2 cellular contexts compared by ENCODE assay signal in the genomic region with DNA sequence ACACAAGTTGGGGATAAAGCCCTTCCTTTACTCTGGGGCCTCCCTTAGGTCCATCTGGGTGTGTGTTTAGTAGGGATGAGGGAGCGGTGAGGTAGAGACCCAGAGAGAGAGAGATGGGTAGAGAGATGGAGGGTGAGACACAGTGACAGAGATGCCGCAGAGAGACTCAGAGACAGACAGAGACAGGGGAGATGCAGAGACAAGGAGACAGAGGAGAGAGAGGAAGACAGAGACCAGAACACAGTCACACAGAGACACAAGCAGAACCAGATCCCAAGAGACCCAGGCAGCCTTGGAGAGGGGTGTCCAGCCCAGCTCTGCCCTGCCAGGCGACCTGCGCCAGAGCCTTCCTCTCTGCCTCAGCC.
TF ChIP-seq lines count a peak whose summit lies in the region.

No MANE protein-coding gene starts in this region.

TF ChIP-seq in A549, 52 proteins besides CTCF, POLR2A, EP300 and RAD21:
- TF ChIP-seq, protein P1, sequence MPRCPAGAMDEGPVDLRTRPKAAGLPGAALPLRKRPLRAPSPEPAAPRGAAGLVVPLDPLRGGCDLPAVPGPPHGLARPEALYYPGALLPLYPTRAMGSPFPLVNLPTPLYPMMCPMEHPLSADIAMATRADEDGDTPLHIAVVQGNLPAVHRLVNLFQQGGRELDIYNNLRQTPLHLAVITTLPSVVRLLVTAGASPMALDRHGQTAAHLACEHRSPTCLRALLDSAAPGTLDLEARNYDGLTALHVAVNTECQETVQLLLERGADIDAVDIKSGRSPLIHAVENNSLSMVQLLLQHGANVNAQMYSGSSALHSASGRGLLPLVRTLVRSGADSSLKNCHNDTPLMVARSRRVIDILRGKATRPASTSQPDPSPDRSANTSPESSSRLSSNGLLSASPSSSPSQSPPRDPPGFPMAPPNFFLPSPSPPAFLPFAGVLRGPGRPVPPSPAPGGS (IDR thresholded peaks at IDR 0.05) = no peak
- TF ChIP-seq SMC3 (IDR thresholded peaks at IDR 0.05) (no peak), NPAS2 (CRISPR knock-in tag; IDR thresholded peaks at IDR 0.05; ENCODE audit: borderline replicate concordance) (no peak)

TF ChIP-seq in GM23338, 12 proteins besides CTCF, POLR2A, EP300 and RAD21 (continued from another document):
- TF ChIP-seq, protein P2, sequence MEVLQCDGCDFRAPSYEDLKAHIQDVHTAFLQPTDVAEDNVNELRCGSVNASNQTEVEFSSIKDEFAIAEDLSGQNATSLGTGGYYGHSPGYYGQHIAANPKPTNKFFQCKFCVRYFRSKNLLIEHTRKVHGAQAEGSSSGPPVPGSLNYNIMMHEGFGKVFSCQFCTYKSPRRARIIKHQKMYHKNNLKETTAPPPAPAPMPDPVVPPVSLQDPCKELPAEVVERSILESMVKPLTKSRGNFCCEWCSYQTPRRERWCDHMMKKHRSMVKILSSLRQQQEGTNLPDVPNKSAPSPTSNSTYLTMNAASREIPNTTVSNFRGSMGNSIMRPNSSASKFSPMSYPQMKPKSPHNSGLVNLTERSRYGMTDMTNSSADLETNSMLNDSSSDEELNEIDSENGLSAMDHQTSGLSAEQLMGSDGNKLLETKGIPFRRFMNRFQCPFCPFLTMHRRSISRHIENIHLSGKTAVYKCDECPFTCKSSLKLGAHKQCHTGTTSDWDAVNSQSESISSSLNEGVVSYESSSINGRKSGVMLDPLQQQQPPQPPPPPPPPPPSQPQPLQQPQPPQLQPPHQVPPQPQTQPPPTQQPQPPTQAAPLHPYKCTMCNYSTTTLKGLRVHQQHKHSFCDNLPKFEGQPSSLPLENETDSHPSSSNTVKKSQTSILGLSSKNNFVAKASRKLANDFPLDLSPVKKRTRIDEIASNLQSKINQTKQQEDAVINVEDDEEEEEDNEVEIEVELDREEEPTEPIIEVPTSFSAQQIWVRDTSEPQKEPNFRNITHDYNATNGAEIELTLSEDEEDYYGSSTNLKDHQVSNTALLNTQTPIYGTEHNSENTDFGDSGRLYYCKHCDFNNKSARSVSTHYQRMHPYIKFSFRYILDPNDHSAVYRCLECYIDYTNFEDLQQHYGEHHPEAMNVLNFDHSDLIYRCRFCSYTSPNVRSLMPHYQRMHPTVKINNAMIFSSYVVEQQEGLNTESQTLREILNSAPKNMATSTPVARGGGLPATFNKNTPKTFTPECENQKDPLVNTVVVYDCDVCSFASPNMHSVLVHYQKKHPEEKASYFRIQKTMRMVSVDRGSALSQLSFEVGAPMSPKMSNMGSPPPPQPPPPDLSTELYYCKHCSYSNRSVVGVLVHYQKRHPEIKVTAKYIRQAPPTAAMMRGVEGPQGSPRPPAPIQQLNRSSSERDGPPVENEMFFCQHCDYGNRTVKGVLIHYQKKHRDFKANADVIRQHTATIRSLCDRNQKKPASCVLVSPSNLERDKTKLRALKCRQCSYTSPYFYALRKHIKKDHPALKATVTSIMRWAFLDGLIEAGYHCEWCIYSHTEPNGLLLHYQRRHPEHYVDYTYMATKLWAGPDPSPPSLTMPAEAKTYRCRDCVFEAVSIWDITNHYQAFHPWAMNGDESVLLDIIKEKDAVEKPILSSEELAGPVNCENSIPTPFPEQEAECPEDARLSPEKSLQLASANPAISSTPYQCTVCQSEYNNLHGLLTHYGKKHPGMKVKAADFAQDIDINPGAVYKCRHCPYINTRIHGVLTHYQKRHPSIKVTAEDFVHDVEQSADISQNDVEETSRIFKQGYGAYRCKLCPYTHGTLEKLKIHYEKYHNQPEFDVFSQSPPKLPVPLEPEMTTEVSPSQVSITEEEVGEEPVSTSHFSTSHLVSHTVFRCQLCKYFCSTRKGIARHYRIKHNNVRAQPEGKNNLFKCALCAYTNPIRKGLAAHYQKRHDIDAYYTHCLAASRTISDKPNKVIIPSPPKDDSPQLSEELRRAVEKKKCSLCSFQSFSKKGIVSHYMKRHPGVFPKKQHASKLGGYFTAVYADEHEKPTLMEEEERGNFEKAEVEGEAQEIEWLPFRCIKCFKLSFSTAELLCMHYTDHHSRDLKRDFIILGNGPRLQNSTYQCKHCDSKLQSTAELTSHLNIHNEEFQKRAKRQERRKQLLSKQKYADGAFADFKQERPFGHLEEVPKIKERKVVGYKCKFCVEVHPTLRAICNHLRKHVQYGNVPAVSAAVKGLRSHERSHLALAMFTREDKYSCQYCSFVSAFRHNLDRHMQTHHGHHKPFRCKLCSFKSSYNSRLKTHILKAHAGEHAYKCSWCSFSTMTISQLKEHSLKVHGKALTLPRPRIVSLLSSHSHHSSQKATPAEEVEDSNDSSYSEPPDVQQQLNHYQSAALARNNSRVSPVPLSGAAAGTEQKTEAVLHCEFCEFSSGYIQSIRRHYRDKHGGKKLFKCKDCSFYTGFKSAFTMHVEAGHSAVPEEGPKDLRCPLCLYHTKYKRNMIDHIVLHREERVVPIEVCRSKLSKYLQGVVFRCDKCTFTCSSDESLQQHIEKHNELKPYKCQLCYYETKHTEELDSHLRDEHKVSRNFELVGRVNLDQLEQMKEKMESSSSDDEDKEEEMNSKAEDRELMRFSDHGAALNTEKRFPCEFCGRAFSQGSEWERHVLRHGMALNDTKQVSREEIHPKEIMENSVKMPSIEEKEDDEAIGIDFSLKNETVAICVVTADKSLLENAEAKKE (CRISPR knock-in tag; IDR thresholded peaks at IDR 0.05) = no peak
- no peak for TF ChIP-seq CREB1 (CRISPR knock-in tag; IDR thresholded peaks at IDR 0.05; ENCODE audit: low read depth)
- no peak for TF ChIP-seq ZNF114 (CRISPR knock-in tag; IDR thresholded peaks at IDR 0.05)
- no peak for TF ChIP-seq EZH2 (IDR thresholded peaks at IDR 0.05; ENCODE audit: low read depth, unreplicated experiment)
- no peak for TF ChIP-seq NANOG (IDR thresholded peaks at IDR 0.05; ENCODE audit: borderline replicate concordance)
- no peak for TF ChIP-seq STAT1 (IDR thresholded peaks at IDR 0.05; ENCODE audit: unreplicated experiment)
- TF ChIP-seq JUNB (IDR thresholded peaks at IDR 0.05; ENCODE audit: unreplicated experiment) = no peak
- TF ChIP-seq, protein P3, sequence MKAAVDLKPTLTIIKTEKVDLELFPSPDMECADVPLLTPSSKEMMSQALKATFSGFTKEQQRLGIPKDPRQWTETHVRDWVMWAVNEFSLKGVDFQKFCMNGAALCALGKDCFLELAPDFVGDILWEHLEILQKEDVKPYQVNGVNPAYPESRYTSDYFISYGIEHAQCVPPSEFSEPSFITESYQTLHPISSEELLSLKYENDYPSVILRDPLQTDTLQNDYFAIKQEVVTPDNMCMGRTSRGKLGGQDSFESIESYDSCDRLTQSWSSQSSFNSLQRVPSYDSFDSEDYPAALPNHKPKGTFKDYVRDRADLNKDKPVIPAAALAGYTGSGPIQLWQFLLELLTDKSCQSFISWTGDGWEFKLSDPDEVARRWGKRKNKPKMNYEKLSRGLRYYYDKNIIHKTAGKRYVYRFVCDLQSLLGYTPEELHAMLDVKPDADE (IDR thresholded peaks at IDR 0.05) = no peak
- no peak for TF ChIP-seq POLR2AphosphoS5 (IDR thresholded peaks at IDR 0.05; ENCODE audit: low read depth)
- TF ChIP-seq EZH2phosphoT487 (IDR thresholded peaks at IDR 0.05; ENCODE audit: unreplicated experiment) = no peak
- TF ChIP-seq, protein P4, sequence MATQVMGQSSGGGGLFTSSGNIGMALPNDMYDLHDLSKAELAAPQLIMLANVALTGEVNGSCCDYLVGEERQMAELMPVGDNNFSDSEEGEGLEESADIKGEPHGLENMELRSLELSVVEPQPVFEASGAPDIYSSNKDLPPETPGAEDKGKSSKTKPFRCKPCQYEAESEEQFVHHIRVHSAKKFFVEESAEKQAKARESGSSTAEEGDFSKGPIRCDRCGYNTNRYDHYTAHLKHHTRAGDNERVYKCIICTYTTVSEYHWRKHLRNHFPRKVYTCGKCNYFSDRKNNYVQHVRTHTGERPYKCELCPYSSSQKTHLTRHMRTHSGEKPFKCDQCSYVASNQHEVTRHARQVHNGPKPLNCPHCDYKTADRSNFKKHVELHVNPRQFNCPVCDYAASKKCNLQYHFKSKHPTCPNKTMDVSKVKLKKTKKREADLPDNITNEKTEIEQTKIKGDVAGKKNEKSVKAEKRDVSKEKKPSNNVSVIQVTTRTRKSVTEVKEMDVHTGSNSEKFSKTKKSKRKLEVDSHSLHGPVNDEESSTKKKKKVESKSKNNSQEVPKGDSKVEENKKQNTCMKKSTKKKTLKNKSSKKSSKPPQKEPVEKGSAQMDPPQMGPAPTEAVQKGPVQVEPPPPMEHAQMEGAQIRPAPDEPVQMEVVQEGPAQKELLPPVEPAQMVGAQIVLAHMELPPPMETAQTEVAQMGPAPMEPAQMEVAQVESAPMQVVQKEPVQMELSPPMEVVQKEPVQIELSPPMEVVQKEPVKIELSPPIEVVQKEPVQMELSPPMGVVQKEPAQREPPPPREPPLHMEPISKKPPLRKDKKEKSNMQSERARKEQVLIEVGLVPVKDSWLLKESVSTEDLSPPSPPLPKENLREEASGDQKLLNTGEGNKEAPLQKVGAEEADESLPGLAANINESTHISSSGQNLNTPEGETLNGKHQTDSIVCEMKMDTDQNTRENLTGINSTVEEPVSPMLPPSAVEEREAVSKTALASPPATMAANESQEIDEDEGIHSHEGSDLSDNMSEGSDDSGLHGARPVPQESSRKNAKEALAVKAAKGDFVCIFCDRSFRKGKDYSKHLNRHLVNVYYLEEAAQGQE (IDR thresholded peaks at IDR 0.05; ENCODE audit: unreplicated experiment) = no peak
